ENCODE assay signal across 11 cellular contexts in genomic region chr22:37032535-37033460, GRCh38. TPM values are rescaled to one million over a fixed set of nuclear protein-coding genes. Genes with fewer than 3 reads are reported as not detected.
DNase-seq lines count a peak whose midpoint lies in the region; ATAC-seq and TF ChIP-seq lines count a peak whose summit lies in the region.
"Had no signal": no experiment of that assay in that cellular context is flagged by ENCODE, and none has a peak within 500 bp of the region (broad histone marks: within the 10 kb centered on the region; RNA-seq: fewer than 3 reads in every experiment).

No MANE protein-coding gene starts in this region.

- no peaks in the 10 kb centered on the region for H3K9me3 ChIP-seq in endodermal cell (ENCODE audit: control insufficient read depth, low read length)

- WGBS in endodermal cell (ENCODE audit: insufficient coverage in 1 of 2, insufficient read length in 1 of 2), 2 experiments: 83 to 85% methylated on average over 15 to 18 of the region's 18 CpGs

- peaks cover 19% of the 10 kb centered on the region for H3K4me1 Mint-ChIP-seq in endodermal cell
- peaks cover 19% of the 10 kb centered on the region for H3K4me1 Mint-ChIP-seq in mesothelial cell of epicardium

- TF ChIP-seq CTCF in AG10803 (conservative IDR thresholded peaks at IDR 0.05; ENCODE audit: low read length) (no peak), endodermal cell (conservative IDR thresholded peaks at IDR 0.05) (no peak), mesothelial cell of epicardium (IDR thresholded peaks at IDR 0.05; ENCODE audit: unreplicated experiment) (no peak), dorsolateral prefrontal cortex (IDR thresholded peaks at IDR 0.05 in 54 of 56, conservative IDR thresholded peaks at IDR 0.05 in 2 of 56; ENCODE audit: low read depth in 1 of 56, partially characterized antibody in 56 of 56) (no peak)

- H3K27me3 Mint-ChIP-seq in endodermal cell (ENCODE audit: insufficient read depth): peaks cover 8% of the 10 kb centered on the region
- H3K27me3 Mint-ChIP-seq in mesothelial cell of epicardium (ENCODE audit: low read depth): peaks cover 3% of the 10 kb centered on the region

- H3K27ac Mint-ChIP-seq in endodermal cell (peak overlapping the region; percentile 75), mesothelial cell of epicardium (peak overlapping the region; percentile 43)

- H3K9me3 Mint-ChIP-seq in endodermal cell (no peaks in the 10 kb centered on the region), mesothelial cell of epicardium (no peaks in the 10 kb centered on the region)

- no peak for ATAC-seq in HG02678 (IDR thresholded peaks at IDR 0.05; ENCODE audit: unreplicated experiment)

- H3K27ac ChIP-seq in endodermal cell (ENCODE audit: low read depth, low read length): no peak overlapping the region
- no peak overlapping the region for H3K27ac ChIP-seq in dorsolateral prefrontal cortex

- no peaks in the 10 kb centered on the region for H3K27me3 ChIP-seq in endodermal cell (ENCODE audit: control insufficient read depth, insufficient read depth, low read length, poor library complexity, severe bottlenecking)
- H3K27me3 ChIP-seq in dorsolateral prefrontal cortex: no peaks in the 10 kb centered on the region

- H3K9ac ChIP-seq in endodermal cell (ENCODE audit: extremely low read depth, low read length, poor library complexity, severe bottlenecking): no peak overlapping the region

- intact Hi-C loops in dorsolateral prefrontal cortex (cut with DNase I): no loop called here

- H3K4me3 Mint-ChIP-seq in endodermal cell (no peak overlapping the region), mesothelial cell of epicardium (no peak overlapping the region)

- H3K36me3 Mint-ChIP-seq in endodermal cell (ENCODE audit: low read depth) (peaks cover 13% of the 10 kb centered on the region), mesothelial cell of epicardium (peaks cover 2% of the 10 kb centered on the region)

- peak; percentile 86 for DNase-seq in AG10803 (ENCODE audit: low read depth)
- peak; percentile 72 for DNase-seq in MV-4-11 (lab: John Stamatoyannopoulos, UW)
- peak; percentile 72 for DNase-seq in endodermal cell
- no peak for DNase-seq in mesothelial cell of epicardium (ENCODE audit: low spot score in 2 of 2, unreplicated experiment in 2 of 2)
- no peak for DNase-seq in dorsolateral prefrontal cortex
- DNase-seq in activated gamma-delta T cell (lab: John Stamatoyannopoulos, UW): no peak
- DNase-seq in retina: no peak
- DNase-seq: activated CD4-positive, CD25-positive, alpha-beta regulatory T cell; amygdala; NCI-H526 treated with DMSO at 0.1 percent for 48 hours had no signal

- peaks cover 10% of the 10 kb centered on the region for H3K36me3 ChIP-seq in endodermal cell (ENCODE audit: control insufficient read depth, insufficient read depth, low read length)

- H3K4me1 ChIP-seq in endodermal cell (ENCODE audit: control insufficient read depth, insufficient read depth, low read length): no peaks in the 10 kb centered on the region

- H3K4me3 ChIP-seq in AG10803 (ENCODE audit: low read length) (no peak overlapping the region), endodermal cell (ENCODE audit: low read length) (no peak overlapping the region), dorsolateral prefrontal cortex (no peak overlapping the region)

RNA-seq across cellular contexts. Expression of gene MPST, which starts 13.3 kb away (rescaled TPM):
- total RNA-seq in endodermal cell: 10 to 100 TPM; 71.7 to 74.6 TPM
- 83.6 TPM for polyA plus RNA-seq in endodermal cell (2013, experiment 1 of 2)
- polyA plus RNA-seq in endodermal cell (2013, experiment 2 of 2): 77.0 TPM
- 55.8 to 61.5 TPM (median 60.8 TPM) in 3 replicates for total RNA-seq in mesothelial cell of epicardium
- 10 to 100 TPM; 12.8 to 46.5 (median 22.4) TPM for total RNA-seq in dorsolateral prefrontal cortex

RNA-seq across cellular contexts. Expression of gene TST, which starts 13.6 kb away (rescaled TPM):
- 10 to 100 TPM; 38.2 to 48.3 TPM for total RNA-seq in endodermal cell
- 21.8 TPM for polyA plus RNA-seq in endodermal cell (2013, experiment 1 of 2)
- polyA plus RNA-seq in endodermal cell (2013, experiment 2 of 2): 24.6 TPM
- 21.3 to 22.6 TPM (median 21.4 TPM) in 3 replicates for total RNA-seq in mesothelial cell of epicardium
- total RNA-seq in dorsolateral prefrontal cortex: 10 to 100 TPM in 116 of 120 experiments, 1 to 10 TPM in 4; 8.8 to 40.3 (median 19.7) TPM

RNA-seq across cellular contexts. Expression of gene KCTD17, which starts 18.7 kb away (rescaled TPM):
- total RNA-seq in endodermal cell: 10 to 100 TPM; 35.4 to 37.0 TPM
- polyA plus RNA-seq in endodermal cell (2013, experiment 1 of 2): 48.8 TPM
- polyA plus RNA-seq in endodermal cell (2013, experiment 2 of 2): 43.1 TPM
- 34.9 to 42.2 TPM (median 41.0 TPM) in 3 replicates for total RNA-seq in mesothelial cell of epicardium
- 100 to 1,000 TPM in 55 of 120 experiments, 10 to 100 TPM in 65; 61.1 to 128 (median 98.0) TPM for total RNA-seq in dorsolateral prefrontal cortex

Comparison
In these comparisons a context has a peak if more than half of its experiments do, and no peak if none do; other contexts are left out.
1. DNase-seq: peak in AG10803 (single experiment), MV-4-11 (single experiment) and endodermal cell (single experiment); none in mesothelial cell of epicardium (0 of 2), dorsolateral prefrontal cortex (0 of 10), activated gamma-delta T cell (single experiment) and retina (single experiment).